8 cellular contexts compared by ENCODE assay signal in the genomic region with DNA sequence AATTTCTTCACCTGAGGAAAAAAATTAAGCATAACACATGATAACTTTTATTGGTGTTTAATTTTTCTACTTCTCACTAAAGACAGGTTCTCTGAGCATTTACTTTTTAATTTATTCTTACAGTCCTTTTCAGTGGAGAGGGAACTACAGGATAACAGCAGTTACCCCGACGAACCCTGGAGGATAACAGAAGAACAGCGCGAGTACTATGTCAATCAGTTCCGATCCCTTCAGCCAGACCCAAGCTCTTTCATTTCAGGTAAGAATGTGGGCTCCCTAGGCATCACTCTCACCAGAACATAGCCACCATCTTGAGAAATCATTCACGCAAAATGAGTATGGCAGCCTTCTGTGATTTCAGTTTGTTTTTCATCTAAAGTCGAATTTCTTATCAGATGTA.
"Had no signal": no experiment of that assay in that cellular context is flagged by ENCODE, and none has a peak within 500 bp of the region (broad histone marks: within the 10 kb centered on the region; RNA-seq: fewer than 3 reads in every experiment).

No MANE protein-coding gene starts in this region.

- H3K4me3 ChIP-seq: ascending aorta, body of pancreas, breast epithelium had no signal

- H3K27ac ChIP-seq: ascending aorta, body of pancreas, breast epithelium, KMS-11 had no signal

- H3K27me3 ChIP-seq: ascending aorta, body of pancreas had no signal

- H3K36me3 ChIP-seq: ascending aorta, breast epithelium had no signal

- ATAC-seq: activated CD4-positive, CD25-positive, alpha-beta regulatory T cell treated with anti-CD3 and anti-CD28 coated beads, Interleukin-2, amount 50 U/mL, for 24 hours; activated CD8-positive, alpha-beta T cell treated with anti-CD3 and anti-CD28 coated beads, Interleukin-2, amount 10 ng/mL, durations not matched to agents 7 days and 5 days had no signal

- H3K9ac ChIP-seq: KMS-11 had no signal

- DNase-seq: activated gamma-delta T cell; activated naive CD8-positive, alpha-beta T cell treated with anti-CD3 and anti-CD28 coated beads, Interleukin-2, amount 10 ng/mL, durations not matched to agents 7 days and 5 days had no signal

- H3K4me1 ChIP-seq: ascending aorta, body of pancreas, breast epithelium had no signal

- H3K9me3 ChIP-seq: ascending aorta, body of pancreas, breast epithelium had no signal
